ENCODE assay signal across 8 cellular contexts in genomic region chr5:136174021-136174659, GRCh38. TPM values are rescaled to one million over a fixed set of nuclear protein-coding genes. Genes with fewer than 3 reads are reported as not detected.
DNase-seq lines count a peak whose midpoint lies in the region; ATAC-seq lines count a peak whose summit lies in the region.

No MANE protein-coding gene starts in this region.

- no peak overlapping the region for H3K23ac ChIP-seq in neuronal stem cell (ENCODE audit: low read depth, low read length, poor library complexity)

- peak; percentile 82 for ATAC-seq in HG02623 (IDR thresholded peaks at IDR 0.05; ENCODE audit: unreplicated experiment)

- WGBS in neuronal stem cell (ENCODE audit: extremely low coverage in 2 of 2, insufficient read length in 2 of 2, insufficient replicate concordance in 1 of 2), 2 donors, result no CpG with 5 or more reads among the region's 2 CpGs

- H3K9ac ChIP-seq in neuronal stem cell (ENCODE audit: low read depth, low read length, poor library complexity), result no peak overlapping the region

- no peak overlapping the region for H3K4me2 ChIP-seq in neuronal stem cell (ENCODE audit: insufficient read depth, low read length, poor library complexity, severe bottlenecking)

- peak; percentile 62 for DNase-seq in NCI-H82 (lab: John Stamatoyannopoulos, UW)
- no peak for DNase-seq in NCI-H82 treated with DMSO at 0.1 percent for 48 hours (lab: John Stamatoyannopoulos, UW; ENCODE audit: unreplicated experiment)
- peak; percentile 23 for DNase-seq in NCI-H446 treated with DMSO at 0.1 percent for 48 hours (lab: John Stamatoyannopoulos, UW)
- DNase-seq in cerebellum (ENCODE audit: low spot score), result peak; percentile 45
- DNase-seq in medulla oblongata (ENCODE audit: extremely low spot score), result peak; percentile 75
- DNase-seq in posterior cingulate gyrus, result no peak
- no peak for DNase-seq in neuronal stem cell (ENCODE audit: low spot score)

- peaks cover 9 to 95% of the 10 kb centered on the region in 2 donors for H3K36me3 ChIP-seq in neuronal stem cell (replicated peaks in 1 of 2; ENCODE audit: control insufficient read depth in 2 of 2, insufficient read depth in 2 of 2, low read length in 2 of 2)

- peaks cover 0 to 4% of the 10 kb centered on the region in 2 donors for H3K9me3 ChIP-seq in neuronal stem cell (replicated peaks in 1 of 2; ENCODE audit: control insufficient read depth in 2 of 2, insufficient read depth in 1 of 2, low read depth in 1 of 2, low read length in 2 of 2)

- H3K4me3 ChIP-seq in neuronal stem cell (ENCODE audit: low read length in 2 of 2), result no peak overlapping the region

- H3K18ac ChIP-seq in neuronal stem cell (ENCODE audit: low read length), result no peak overlapping the region

- no peak overlapping the region for H2AK5ac ChIP-seq in neuronal stem cell (ENCODE audit: low read depth, low read length)

- no peak overlapping the region for H4K8ac ChIP-seq in neuronal stem cell (ENCODE audit: low read depth, low read length)

- no peak overlapping the region for H2BK12ac ChIP-seq in neuronal stem cell (ENCODE audit: low read length)

- H4K91ac ChIP-seq in neuronal stem cell (ENCODE audit: low read depth, low read length, poor library complexity), result no peak overlapping the region

- H3K4me1 ChIP-seq in neuronal stem cell (ENCODE audit: control insufficient read depth in 2 of 2, insufficient read depth in 1 of 2, low read depth in 1 of 2, low read length in 2 of 2), result no peaks in the 10 kb centered on the region

- no peaks in the 10 kb centered on the region for H3K27me3 ChIP-seq in neuronal stem cell (ENCODE audit: control insufficient read depth in 3 of 3, insufficient read depth in 3 of 3, low read depth in 1 of 3, low read length in 3 of 3)

- H3K14ac ChIP-seq in neuronal stem cell (ENCODE audit: low read length), result no peak overlapping the region

- H3K4ac ChIP-seq in neuronal stem cell (ENCODE audit: low read length), result no peak overlapping the region

- H2AFZ ChIP-seq in neuronal stem cell (ENCODE audit: low read length), result no peak overlapping the region

- intact Hi-C loops in posterior cingulate gyrus (cut with DNase I), result loop anchor here (1.0 to 2.0 kb wide), 2 partner anchors 229 to 285 kb away; no protein-coding TSS in a partner anchor

- H2BK15ac ChIP-seq in neuronal stem cell (ENCODE audit: low read length), result no peak overlapping the region

- H2BK5ac ChIP-seq in neuronal stem cell (ENCODE audit: low read length), result no peak overlapping the region

- peaks cover 2% of the 10 kb centered on the region for H3K79me1 ChIP-seq in neuronal stem cell (ENCODE audit: low read depth, low read length)

- no peak overlapping the region for H3K27ac ChIP-seq in neuronal stem cell (replicated peaks; ENCODE audit: low read length)

- H2BK120ac ChIP-seq in neuronal stem cell (ENCODE audit: low read depth, low read length), result no peak overlapping the region

RNA-seq across cellular contexts. Expression of gene SMIM32, which starts 18.8 kb away (rescaled TPM):
- 0.27 TPM for total RNA-seq in cerebellum
- not detected for polyA plus RNA-seq in neuronal stem cell (2013, experiment 1 of 2)
- polyA plus RNA-seq in neuronal stem cell (2013, experiment 2 of 2), result 0.07 TPM

RNA-seq across cellular contexts. Expression of gene SMAD5, which starts 41.5 kb away (rescaled TPM):
- total RNA-seq in cerebellum, result 61.1 TPM
- polyA plus RNA-seq in neuronal stem cell (2013, experiment 1 of 2), result 29.6 TPM
- polyA plus RNA-seq in neuronal stem cell (2013, experiment 2 of 2), result 30.0 TPM

Comparison
In these comparisons a context has a peak if more than half of its experiments do, and no peak if none do; other contexts are left out.
1. DNase-seq: peak in NCI-H82 (single experiment), NCI-H446 treated with DMSO at 0.1 percent for 48 hours (single experiment), cerebellum (single experiment) and medulla oblongata (single experiment); none in NCI-H82 treated with DMSO at 0.1 percent for 48 hours (single experiment), posterior cingulate gyrus (0 of 10) and neuronal stem cell (single experiment).